In the genomic region with DNA sequence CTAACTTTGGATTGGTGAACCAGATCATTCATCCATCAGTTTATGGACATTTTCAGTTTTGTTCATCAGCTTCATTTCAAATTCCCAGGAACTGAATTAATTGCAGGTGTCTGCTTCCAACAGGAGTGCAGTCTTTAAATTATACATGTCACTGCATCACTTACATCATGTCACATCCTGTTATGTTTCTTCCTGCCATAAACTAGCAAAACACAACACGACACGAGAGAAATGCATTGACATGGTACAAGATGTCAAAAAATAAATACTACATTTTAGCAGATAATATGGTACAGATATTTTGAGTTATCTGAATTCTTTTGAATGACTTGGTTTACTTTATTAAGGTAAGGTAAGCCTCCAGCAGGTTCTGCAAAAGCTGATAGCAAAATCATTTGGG, we compare ENCODE assay signal across 2 cellular contexts.
TF ChIP-seq lines count a peak whose summit lies in the region.

No MANE protein-coding gene starts in this region.

TF ChIP-seq in SK-N-SH, 30 proteins besides CTCF, POLR2A, EP300 and RAD21 (continued from another document):
- no peak for TF ChIP-seq RFX5 (IDR thresholded peaks at IDR 0.05; ENCODE audit: low read length)

TF ChIP-seq in SK-N-SH treated with all-trans-retinoic acid at 6 μM for 48 hours, 23 proteins besides CTCF, POLR2A, EP300 and RAD21 (continued from another document):
- TF ChIP-seq, protein P1, sequence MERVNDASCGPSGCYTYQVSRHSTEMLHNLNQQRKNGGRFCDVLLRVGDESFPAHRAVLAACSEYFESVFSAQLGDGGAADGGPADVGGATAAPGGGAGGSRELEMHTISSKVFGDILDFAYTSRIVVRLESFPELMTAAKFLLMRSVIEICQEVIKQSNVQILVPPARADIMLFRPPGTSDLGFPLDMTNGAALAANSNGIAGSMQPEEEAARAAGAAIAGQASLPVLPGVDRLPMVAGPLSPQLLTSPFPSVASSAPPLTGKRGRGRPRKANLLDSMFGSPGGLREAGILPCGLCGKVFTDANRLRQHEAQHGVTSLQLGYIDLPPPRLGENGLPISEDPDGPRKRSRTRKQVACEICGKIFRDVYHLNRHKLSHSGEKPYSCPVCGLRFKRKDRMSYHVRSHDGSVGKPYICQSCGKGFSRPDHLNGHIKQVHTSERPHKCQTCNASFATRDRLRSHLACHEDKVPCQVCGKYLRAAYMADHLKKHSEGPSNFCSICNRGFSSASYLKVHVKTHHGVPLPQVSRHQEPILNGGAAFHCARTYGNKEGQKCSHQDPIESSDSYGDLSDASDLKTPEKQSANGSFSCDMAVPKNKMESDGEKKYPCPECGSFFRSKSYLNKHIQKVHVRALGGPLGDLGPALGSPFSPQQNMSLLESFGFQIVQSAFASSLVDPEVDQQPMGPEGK (CRISPR knock-in tag; IDR thresholded peaks at IDR 0.05; ENCODE audit: borderline replicate concordance) = no peak
- TF ChIP-seq ZC3H10 (CRISPR knock-in tag; IDR thresholded peaks at IDR 0.05) (no peak), ZFP3 (CRISPR knock-in tag; IDR thresholded peaks at IDR 0.05) (no peak), ZNF8 (CRISPR knock-in tag; IDR thresholded peaks at IDR 0.05) (no peak), TCF4 (CRISPR knock-in tag; IDR thresholded peaks at IDR 0.05; ENCODE audit: borderline replicate concordance) (no peak), ARNTL (CRISPR knock-in tag; IDR thresholded peaks at IDR 0.05; ENCODE audit: borderline replicate concordance, low read depth) (no peak), OSR1 (CRISPR knock-in tag; IDR thresholded peaks at IDR 0.05) (no peak), ZNF70 (CRISPR knock-in tag; IDR thresholded peaks at IDR 0.05) (no peak), ESRRG (CRISPR knock-in tag; IDR thresholded peaks at IDR 0.05) (no peak), PPARA (CRISPR knock-in tag; IDR thresholded peaks at IDR 0.05; ENCODE audit: borderline replicate concordance) (no peak), GLIS3 (CRISPR knock-in tag; IDR thresholded peaks at IDR 0.05) (no peak), ZFP30 (CRISPR knock-in tag; IDR thresholded peaks at IDR 0.05) (no peak), BACH2 (CRISPR knock-in tag; IDR thresholded peaks at IDR 0.05; ENCODE audit: borderline replicate concordance) (no peak), ZNF565 (CRISPR knock-in tag; conservative IDR thresholded peaks at IDR 0.05; ENCODE audit: low read depth) (no peak), CSDC2 (CRISPR knock-in tag; IDR thresholded peaks at IDR 0.05) (no peak), RARB (CRISPR knock-in tag; IDR thresholded peaks at IDR 0.05) (no peak)
- TF ChIP-seq, protein P2, sequence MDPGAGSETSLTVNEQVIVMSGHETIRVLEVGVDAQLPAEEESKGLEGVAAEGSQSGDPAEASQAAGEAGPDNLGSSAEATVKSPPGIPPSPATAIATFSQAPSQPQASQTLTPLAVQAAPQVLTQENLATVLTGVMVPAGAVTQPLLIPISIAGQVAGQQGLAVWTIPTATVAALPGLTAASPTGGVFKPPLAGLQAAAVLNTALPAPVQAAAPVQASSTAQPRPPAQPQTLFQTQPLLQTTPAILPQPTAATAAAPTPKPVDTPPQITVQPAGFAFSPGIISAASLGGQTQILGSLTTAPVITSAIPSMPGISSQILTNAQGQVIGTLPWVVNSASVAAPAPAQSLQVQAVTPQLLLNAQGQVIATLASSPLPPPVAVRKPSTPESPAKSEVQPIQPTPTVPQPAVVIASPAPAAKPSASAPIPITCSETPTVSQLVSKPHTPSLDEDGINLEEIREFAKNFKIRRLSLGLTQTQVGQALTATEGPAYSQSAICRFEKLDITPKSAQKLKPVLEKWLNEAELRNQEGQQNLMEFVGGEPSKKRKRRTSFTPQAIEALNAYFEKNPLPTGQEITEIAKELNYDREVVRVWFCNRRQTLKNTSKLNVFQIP (CRISPR knock-in tag; IDR thresholded peaks at IDR 0.05; ENCODE audit: borderline replicate concordance, low read depth) = no peak
- TF ChIP-seq, protein P3, sequence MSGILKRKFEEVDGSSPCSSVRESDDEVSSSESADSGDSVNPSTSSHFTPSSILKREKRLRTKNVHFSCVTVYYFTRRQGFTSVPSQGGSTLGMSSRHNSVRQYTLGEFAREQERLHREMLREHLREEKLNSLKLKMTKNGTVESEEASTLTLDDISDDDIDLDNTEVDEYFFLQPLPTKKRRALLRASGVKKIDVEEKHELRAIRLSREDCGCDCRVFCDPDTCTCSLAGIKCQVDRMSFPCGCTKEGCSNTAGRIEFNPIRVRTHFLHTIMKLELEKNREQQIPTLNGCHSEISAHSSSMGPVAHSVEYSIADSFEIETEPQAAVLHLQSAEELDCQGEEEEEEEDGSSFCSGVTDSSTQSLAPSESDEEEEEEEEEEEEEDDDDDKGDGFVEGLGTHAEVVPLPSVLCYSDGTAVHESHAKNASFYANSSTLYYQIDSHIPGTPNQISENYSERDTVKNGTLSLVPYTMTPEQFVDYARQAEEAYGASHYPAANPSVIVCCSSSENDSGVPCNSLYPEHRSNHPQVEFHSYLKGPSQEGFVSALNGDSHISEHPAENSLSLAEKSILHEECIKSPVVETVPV (CRISPR knock-in tag; IDR thresholded peaks at IDR 0.05) = no peak
